ENCODE assay signal across 28 cellular contexts in genomic region chr2:207933396-207934045, GRCh38.
A peak's percentile ranks its signal among the peaks of the same experiment; 100 is the strongest.
DNase-seq lines count a peak whose midpoint lies in the region; ATAC-seq, FAIRE-seq and TF ChIP-seq lines count a peak whose summit lies in the region.
"Had no signal": no experiment of that assay in that cellular context is flagged by ENCODE, and none has a peak within 500 bp of the region (broad histone marks: within the 10 kb centered on the region; RNA-seq: fewer than 3 reads in every experiment).

No MANE protein-coding gene starts in this region.

- CTCF ChIA-PET in HepG2 (lab: Yijun Ruan, JAX; ENCODE audit: low intra/inter-chr PET ratio, low total read pairs): no interaction called here

- H3K27ac ChIP-seq in HUES48 (ENCODE audit: low read depth, low read length) (peak overlapping the region; percentile 71), HepG2 (ENCODE audit: extremely low read length, insufficient read depth, low read length) (peak overlapping the region; percentile 9), body of pancreas (peak overlapping the region in 1 of 4 donors; percentile 21)
- H3K27ac ChIP-seq: BLaER1 treated with 17β-estradiol and CSF1 and Interleukin-3, amounts not matched to agents 10 nM and 100 nM; epithelial cell of prostate; testis had no signal

- H4K20me1 ChIP-seq in HepG2 (ENCODE audit: insufficient read depth, low read length): no peaks in the 10 kb centered on the region
- H4K20me1 ChIP-seq: BLaER1 treated with 17β-estradiol and CSF1 and Interleukin-3, amounts not matched to agents 10 nM and 100 nM had no signal

- H3K4me1 Mint-ChIP-seq in activated CD4-positive, alpha-beta T cell treated with anti-CD3 and anti-CD28 coated beads, Interleukin-2, amount 10 ng/mL, durations not matched to agents 24 days and 14 days: no peaks in the 10 kb centered on the region
- H3K4me1 Mint-ChIP-seq: activated B cell treated with CpG ODN at 0.5 μM for 24 hours; naive thymus-derived CD8-positive, alpha-beta T cell; stimulated activated naive B cell treated with anti-CD40 and anti-IgM and Interleukin-4, amounts not matched to agents 10 μg/mL and 1 μg/mL and 100 μg/mL, for 72 hours had no signal

- no peak overlapping the region for H3K27ac Mint-ChIP-seq in activated CD4-positive, alpha-beta T cell treated with anti-CD3 and anti-CD28 coated beads, Interleukin-2, amount 10 ng/mL, durations not matched to agents 24 days and 14 days
- H3K27ac Mint-ChIP-seq: activated B cell treated with CpG ODN at 0.5 μM for 24 hours; activated naive CD4-positive, alpha-beta T cell treated with anti-CD3 and anti-CD28 coated beads, Interleukin-2, amount 50 U/mL, for 72 hours; activated T-helper 2 cell treated with anti-CD3 and anti-CD28 coated beads, Interferon-gamma antibody, Interleukin-2, Interleukin-4, amounts not matched to agents 10 μg/mL and 5 μg/mL and 100 μg/mL, durations not matched to agents 14 hours and 24 hours and 36 hours; stimulated activated naive B cell treated with anti-CD40 and anti-IgM and Interleukin-4, amounts not matched to agents 10 μg/mL and 1 μg/mL and 100 μg/mL, for 72 hours had no signal

- DNase-seq in Ammon's horn (ENCODE audit: low spot score) (peak; percentile 72), cerebellum (ENCODE audit: low spot score) (peak; percentile 31), HepG2 (ENCODE audit: low spot score) (no peak), T-helper 2 cell (no peak), occipital lobe (lab: John Stamatoyannopoulos, UW) (no peak), body of pancreas (no peak)
- no peak for DNase-seq in activated CD4-positive, alpha-beta T cell treated with anti-CD3 and anti-CD28 coated beads, Interleukin-2, amount 10 ng/mL, durations not matched to agents 24 days and 14 days
- DNase-seq: activated B cell treated with CpG ODN at 0.5 μM for 24 hours; activated CD4-positive, alpha-beta T cell treated with anti-CD3 and anti-CD28 coated beads, Interleukin-2, amount 50 U/mL, for 4 hours; activated CD8-positive, alpha-beta memory T cell treated with anti-CD3 and anti-CD28 coated beads, Interleukin-2, amount 50 U/mL, for 48 hours; central memory CD4-positive, alpha-beta T cell; midbrain; naive thymus-derived CD8-positive, alpha-beta T cell; NCI-H187; NCI-H82; stimulated activated CD4-positive, alpha-beta T cell treated with anti-CD3 and anti-CD28 coated beads, Interleukin-12 subunit alpha, Interleukin-12 subunit beta, amount 100 ng/mL, for 4 hours; stimulated activated CD4-positive, alpha-beta T cell treated with anti-CD3 and anti-CD28 coated beads, Interleukin-4, amount 100 ng/mL, for 24 hours; stimulated activated naive B cell treated with anti-CD40 and anti-IgM and Interleukin-4, amounts not matched to agents 10 μg/mL and 1 μg/mL and 100 μg/mL, for 72 hours; T-helper 9 cell; testis; uterus had no signal

- in situ Hi-C loops in HepG2 (cut with HindIII; ENCODE audit: extremely low pct_ligation_motif_present, low pct_unique_long_range_greater_than_20kb): no loop called here

- no peak overlapping the region for H3K4me3 ChIP-seq in HUES48 (ENCODE audit: low read depth, low read length)
- H3K4me3 ChIP-seq in HepG2 (replicated peaks in 1 of 3; ENCODE audit: insufficient read depth in 1 of 3, low read depth in 2 of 3, low read length in 3 of 3): no peak overlapping the region
- no peak overlapping the region for H3K4me3 ChIP-seq in body of pancreas
- H3K4me3 ChIP-seq: BLaER1 treated with 17β-estradiol and CSF1 and Interleukin-3, amounts not matched to agents 10 nM and 100 nM; testis; uterus had no signal

- H3K4me1 ChIP-seq in HUES48 (ENCODE audit: control insufficient read depth, insufficient read depth, low read length): peaks cover 29% of the 10 kb centered on the region
- H3K4me1 ChIP-seq in HepG2 (ENCODE audit: insufficient read depth, low read length): peaks cover 63% of the 10 kb centered on the region
- H3K4me1 ChIP-seq in body of pancreas: peaks cover 7% of the 10 kb centered on the region
- H3K4me1 ChIP-seq: testis, uterus had no signal

- H3K9me3 Mint-ChIP-seq in activated CD4-positive, alpha-beta T cell treated with anti-CD3 and anti-CD28 coated beads, Interleukin-2, amount 10 ng/mL, durations not matched to agents 24 days and 14 days: no peaks in the 10 kb centered on the region
- H3K9me3 Mint-ChIP-seq: activated B cell treated with CpG ODN at 0.5 μM for 24 hours; activated naive CD4-positive, alpha-beta T cell treated with anti-CD3 and anti-CD28 coated beads, Interleukin-2, amount 50 U/mL, for 72 hours; activated T-helper 2 cell treated with anti-CD3 and anti-CD28 coated beads, Interferon-gamma antibody, Interleukin-2, Interleukin-4, amounts not matched to agents 10 μg/mL and 5 μg/mL and 100 μg/mL, durations not matched to agents 14 hours and 24 hours and 36 hours; naive thymus-derived CD8-positive, alpha-beta T cell; stimulated activated naive B cell treated with anti-CD40 and anti-IgM and Interleukin-4, amounts not matched to agents 10 μg/mL and 1 μg/mL and 100 μg/mL, for 72 hours had no signal

- 96% methylated on average over 9 of the region's 9 CpGs for WGBS in HepG2 (ENCODE audit: low lambda C conversion rate)
- 77 to 82% methylated on average over 9 of the region's 9 CpGs for WGBS in body of pancreas, 2 donors

- H3K36me3 ChIP-seq in HUES48 (ENCODE audit: control insufficient read depth, insufficient read depth, low read length): no peaks in the 10 kb centered on the region
- 0 out of 5 replicates have a peak, but pooled peaks cover 0 to 3% of the 10 kb centered on the region in 2 experiments for H3K36me3 ChIP-seq in HepG2 (replicated peaks in 1 of 2; ENCODE audit: control insufficient read depth in 1 of 2, insufficient read depth in 2 of 2, low read length in 2 of 2)
- no peaks in the 10 kb centered on the region for H3K36me3 ChIP-seq in body of pancreas (replicated peaks in 1 of 2; ENCODE audit: insufficient read depth in 1 of 2, low read depth in 2 of 2)
- H3K36me3 ChIP-seq: uterus had no signal

- no TSS peak for BruUV-seq in HepG2 (replicated peaks; lab: Mats Ljungman, UMichigan)

- H3K9me3 ChIP-seq in HUES48 (ENCODE audit: control insufficient read depth, insufficient read depth, low read length) (no peaks in the 10 kb centered on the region), HepG2 (ENCODE audit: low read length) (no peaks in the 10 kb centered on the region), body of pancreas (no peaks in the 10 kb centered on the region)
- H3K9me3 ChIP-seq: BLaER1 treated with 17β-estradiol and CSF1 and Interleukin-3, amounts not matched to agents 10 nM and 100 nM; testis; uterus had no signal

- peak overlapping the region; percentile 26; the same call in 1 of the 2 replicates for H3K9ac ChIP-seq in HUES48 (ENCODE audit: low read depth, low read length)
- no peak overlapping the region for H3K9ac ChIP-seq in HepG2 (ENCODE audit: insufficient read depth, low read depth, low read length)
- H3K9ac ChIP-seq: BLaER1 treated with 17β-estradiol and CSF1 and Interleukin-3, amounts not matched to agents 10 nM and 100 nM had no signal

- ATAC-seq in HepG2: no peak
- no peak for ATAC-seq in body of pancreas
- ATAC-seq: activated naive CD4-positive, alpha-beta T cell treated with anti-CD3 and anti-CD28 coated beads, Interleukin-2, amount 50 U/mL, for 72 hours; left lobe of liver; naive thymus-derived CD8-positive, alpha-beta T cell; stimulated activated naive B cell treated with anti-CD40 and anti-IgM and Interleukin-4, amounts not matched to agents 10 μg/mL and 1 μg/mL and 100 μg/mL, for 72 hours had no signal

- FAIRE-seq in HepG2 (lab: Jason Lieb, UNC): no peak
- FAIRE-seq: HTR-8/SVneo had no signal

- no peaks in the 10 kb centered on the region for H3K79me2 ChIP-seq in HepG2 (ENCODE audit: insufficient read depth, low read length)

- H2AFZ ChIP-seq in HepG2 (ENCODE audit: low read length): no peak overlapping the region

- intact Hi-C loops in HepG2 (cut with micrococcal nuclease; ENCODE audit: unreplicated experiment): no loop called here
- intact Hi-C loops in body of pancreas (cut with DNase I): no loop called here
- intact Hi-C loops in activated CD4-positive, alpha-beta T cell treated with anti-CD3 and anti-CD28 coated beads, Interleukin-2, amount 10 ng/mL, durations not matched to agents 24 days and 14 days (cut with micrococcal nuclease): no loop called here

- TF ChIP-seq CTCF in HepG2 (CRISPR knock-in tag; IDR thresholded peaks at IDR 0.05) (no peak), body of pancreas (IDR thresholded peaks at IDR 0.05) (no peak)

- TF ChIP-seq RAD21 in HepG2 (CRISPR knock-in tag; IDR thresholded peaks at IDR 0.05): no peak

- no peaks in the 10 kb centered on the region for H3K27me3 ChIP-seq in HUES48 (ENCODE audit: control insufficient read depth, insufficient read depth, low read length)
- H3K27me3 ChIP-seq in HepG2 (ENCODE audit: control insufficient read depth in 1 of 2, insufficient read depth in 2 of 2, low read length in 2 of 2): no peaks in the 10 kb centered on the region
- no peaks in the 10 kb centered on the region for H3K27me3 ChIP-seq in body of pancreas
- H3K27me3 ChIP-seq: BLaER1 treated with 17β-estradiol and CSF1 and Interleukin-3, amounts not matched to agents 10 nM and 100 nM; testis; uterus had no signal

- no peak overlapping the region for H3K4me2 ChIP-seq in HepG2 (ENCODE audit: low read depth, low read length)
- H3K4me2 ChIP-seq: BLaER1 treated with 17β-estradiol and CSF1 and Interleukin-3, amounts not matched to agents 10 nM and 100 nM had no signal

- no peaks in the 10 kb centered on the region for H3K27me3 Mint-ChIP-seq in activated CD4-positive, alpha-beta T cell treated with anti-CD3 and anti-CD28 coated beads, Interleukin-2, amount 10 ng/mL, durations not matched to agents 24 days and 14 days
- H3K27me3 Mint-ChIP-seq: activated B cell treated with CpG ODN at 0.5 μM for 24 hours; naive thymus-derived CD8-positive, alpha-beta T cell; stimulated activated naive B cell treated with anti-CD40 and anti-IgM and Interleukin-4, amounts not matched to agents 10 μg/mL and 1 μg/mL and 100 μg/mL, for 72 hours had no signal

- POLR2A ChIA-PET in HepG2 (lab: Yijun Ruan, JAX): interaction anchor here (0.5 to 3.6 kb wide), 5 partner anchors 8 to 164 kb away, joined by 3 to 70 read pairs (median 37); partner anchors contain the start of gene FZD5

- no peaks in the 10 kb centered on the region for H3K36me3 Mint-ChIP-seq in activated CD4-positive, alpha-beta T cell treated with anti-CD3 and anti-CD28 coated beads, Interleukin-2, amount 10 ng/mL, durations not matched to agents 24 days and 14 days (ENCODE audit: low read depth)

- TF ChIP-seq EP300 in HepG2 (IDR thresholded peaks at IDR 0.05; ENCODE audit: low read depth in 2 of 2, low read length in 2 of 2) (no peak), HepG2 (CRISPR knock-in tag; IDR thresholded peaks at IDR 0.05; ENCODE audit: borderline replicate concordance) (no peak)

- TF ChIP-seq POLR2A in HepG2 (IDR thresholded peaks at IDR 0.05; ENCODE audit: insufficient read depth in 1 of 2, low read depth in 2 of 2, low read length in 2 of 2) (no peak), body of pancreas (IDR thresholded peaks at IDR 0.05) (no peak)

- H3K4me3 Mint-ChIP-seq in activated CD4-positive, alpha-beta T cell treated with anti-CD3 and anti-CD28 coated beads, Interleukin-2, amount 10 ng/mL, durations not matched to agents 24 days and 14 days: no peak overlapping the region
- H3K4me3 Mint-ChIP-seq: activated B cell treated with CpG ODN at 0.5 μM for 24 hours; naive thymus-derived CD8-positive, alpha-beta T cell; stimulated activated naive B cell treated with anti-CD40 and anti-IgM and Interleukin-4, amounts not matched to agents 10 μg/mL and 1 μg/mL and 100 μg/mL, for 72 hours had no signal

Comparison
In these comparisons a context has a peak if more than half of its experiments do, and no peak if none do; other contexts are left out.
1. DNase-seq: peak in Ammon's horn (single experiment) and cerebellum (single experiment); none in HepG2 (single experiment), T-helper 2 cell (0 of 5), occipital lobe (single experiment), body of pancreas (0 of 4) and activated CD4-positive, alpha-beta T cell treated with anti-CD3 and anti-CD28 coated beads, Interleukin-2, amount 10 ng/mL, durations not matched to agents 24 days and 14 days (single experiment).